Comparison of ENCODE assay signal across 8 cellular contexts in genomic region chr19:45478454-45479238, GRCh38. TPM values are rescaled to one million over a fixed set of nuclear protein-coding genes. Genes with fewer than 3 reads are reported as not detected.
DNase-seq lines count a peak whose midpoint lies in the region; ATAC-seq and TF ChIP-seq lines count a peak whose summit lies in the region.

No MANE protein-coding gene starts in this region.

- H3K27me3 ChIP-seq in right atrium auricular region (no peaks in the 10 kb centered on the region), vagina (no peaks in the 10 kb centered on the region)

- intact Hi-C loops in vagina (cut with DNase I), result loop anchor here (2.0 kb wide), 1 partner anchor 40 kb away; no protein-coding TSS in a partner anchor

- peak; percentile 98 for TF ChIP-seq CTCF in GM12873 (IDR thresholded peaks at IDR 0.05; ENCODE audit: insufficient read depth, low read depth, low read length, missing control alignments)
- TF ChIP-seq CTCF in right atrium auricular region (IDR thresholded peaks at IDR 0.05), result peak; percentile 93 to 96
- TF ChIP-seq CTCF in vagina (IDR thresholded peaks at IDR 0.05), result peak; percentile 91 to 99 (median 97)

- H3K4me1 ChIP-seq in right atrium auricular region, result peaks cover 0 to 8% of the 10 kb centered on the region in 2 donors
- peaks cover 8% of the 10 kb centered on the region for H3K4me1 ChIP-seq in vagina

- peak; percentile 80 for ATAC-seq in HG02759 (IDR thresholded peaks at IDR 0.05; ENCODE audit: unreplicated experiment)

- H3K4me3 ChIP-seq in right atrium auricular region, result peak overlapping the region; percentile 47 to 54
- H3K4me3 ChIP-seq in vagina, result peak overlapping the region; percentile 45 to 46

- no peak for TF ChIP-seq POLR2A in vagina (IDR thresholded peaks at IDR 0.05)

- no peaks in the 10 kb centered on the region for H3K9me3 ChIP-seq in right atrium auricular region
- no peaks in the 10 kb centered on the region for H3K9me3 ChIP-seq in vagina

- H3K27ac ChIP-seq in right atrium auricular region (peak overlapping the region; percentile 96 to 98), vagina (peak overlapping the region; percentile 97)

- no peaks in the 10 kb centered on the region for H3K36me3 ChIP-seq in right atrium auricular region
- no peaks in the 10 kb centered on the region for H3K36me3 ChIP-seq in vagina

- DNase-seq in NCI-H1417 (lab: John Stamatoyannopoulos, UW) (peak; percentile 85 to 97 (median 91)), SW480 (ENCODE audit: low spot score) (peak; percentile 98), amniotic epithelial cell (ENCODE audit: low read depth) (peak; percentile 94), right atrium auricular region (ENCODE audit: low spot score) (peak; percentile 91), pulmonary artery endothelial cell (ENCODE audit: low read depth, low spot score) (peak; percentile 77), vagina (ENCODE audit: extremely low spot score in 2 of 2) (no peak)

RNA-seq across cellular contexts. Expression of gene FOSB, which starts 10.8 kb away (rescaled TPM):
- total RNA-seq in right atrium auricular region, result 10 to 100 TPM; 17.8 to 19.7 TPM
- 0.33 and 1.9 TPM in 2 replicates for total RNA-seq in pulmonary artery endothelial cell
- total RNA-seq in vagina, result 20.6 TPM

RNA-seq across cellular contexts. Expression of gene RTN2, which starts 18.2 kb away (rescaled TPM):
- total RNA-seq in right atrium auricular region (10 to 100 TPM; 22.8 to 24.0 TPM), pulmonary artery endothelial cell (4.1 and 8.7 TPM in 2 replicates), vagina (13.0 TPM)

RNA-seq across cellular contexts. Expression of gene PPM1N, which starts 19.6 kb away (rescaled TPM):
- total RNA-seq in right atrium auricular region (1 to 10 TPM in 1 of 2 donors, not detected in 1; 1.8 TPM), pulmonary artery endothelial cell (0.92 and 3.0 TPM in 2 replicates), vagina (3.9 TPM)

RNA-seq across cellular contexts. Expression of gene VASP, which starts 28.6 kb away (rescaled TPM):
- total RNA-seq in right atrium auricular region, result 10 to 100 TPM; 61.4 to 61.7 TPM
- 140 and 189 TPM in 2 replicates for total RNA-seq in pulmonary artery endothelial cell
- total RNA-seq in vagina, result 103 TPM

RNA-seq across cellular contexts. Expression of gene ERCC1, which starts 54.9 kb away (rescaled TPM):
- total RNA-seq in right atrium auricular region, result 100 to 1,000 TPM; 110 to 126 TPM
- total RNA-seq in pulmonary artery endothelial cell, result 86.3 and 157 TPM in 2 replicates
- total RNA-seq in vagina, result 123 TPM

Comparison
In these comparisons a context has a peak if more than half of its experiments do, and no peak if none do; other contexts are left out.
1. DNase-seq: peak in NCI-H1417 (3 of 3), SW480 (single experiment), amniotic epithelial cell (single experiment), right atrium auricular region (single experiment) and pulmonary artery endothelial cell (single experiment); none in vagina (0 of 2).
2. Peak in every context shown above with its lines, with median percentiles within 50 percentile points of each other: CTCF ChIP-seq.